ENCODE assay signal across 8 cellular contexts in genomic region chr9:131238402-131239021, GRCh38. TPM values are rescaled to one million over a fixed set of nuclear protein-coding genes. Genes with fewer than 3 reads are reported as not detected.
DNase-seq lines count a peak whose midpoint lies in the region; ATAC-seq and TF ChIP-seq lines count a peak whose summit lies in the region.

No MANE protein-coding gene starts in this region.

- no peaks in the 10 kb centered on the region for H3K27me3 ChIP-seq in H9 (ENCODE audit: insufficient read depth, low read length)

- no peak overlapping the region for H2BK120ac ChIP-seq in H9 (ENCODE audit: low read depth, low read length, poor library complexity, severe bottlenecking)

- no peak overlapping the region for H2BK5ac ChIP-seq in H9 (ENCODE audit: insufficient read length, low read length)

- H4K91ac ChIP-seq in H9 (ENCODE audit: insufficient read length, low read depth, low read length), result no peak overlapping the region

- no peak overlapping the region for H4K5ac ChIP-seq in H9 (ENCODE audit: insufficient read length, low read depth, low read length)

- ATAC-seq in GM21526 (IDR thresholded peaks at IDR 0.05; ENCODE audit: low FRiP score, unreplicated experiment), result no peak

- DNase-seq in ELF-1 (ENCODE audit: low read depth, low spot score) (peak; percentile 66), H9 (no peak), SK-N-DZ (ENCODE audit: low spot score) (peak; percentile 55), cardiac septum (ENCODE audit: low spot score) (peak; percentile 89), skeletal muscle cell (ENCODE audit: low read depth) (peak; percentile 75), D341Med (ENCODE audit: low spot score) (no peak)
- no peak for DNase-seq in activated CD4-positive, CD25-positive, alpha-beta regulatory T cell (lab: John Stamatoyannopoulos, UW)

- H3K27ac Mint-ChIP-seq in H9, result peak overlapping the region in 2 of 3 experiments; percentile 76 to 89; a peak in 3 of 7 replicates

- H3K4me3 ChIP-seq in skeletal muscle cell (ENCODE audit: low read depth, low read length), result no peak overlapping the region

- H3K18ac ChIP-seq in H9 (ENCODE audit: insufficient read length, low read depth, low read length), result peak overlapping the region; percentile 5

- no peak overlapping the region for H2BK12ac ChIP-seq in H9 (ENCODE audit: insufficient read length, low read depth, low read length)

- no peak overlapping the region for H2BK15ac ChIP-seq in H9 (ENCODE audit: low read depth, low read length)

- no peak overlapping the region for H3K56ac ChIP-seq in H9 (ENCODE audit: insufficient read length, low read depth, low read length)

- H3K4me2 ChIP-seq in H9 (ENCODE audit: insufficient read depth, insufficient read length, low read length), result no peak overlapping the region

- TF ChIP-seq CTCF in H9 (conservative IDR thresholded peaks at IDR 0.05), result no peak

- no peak overlapping the region for H3K4ac ChIP-seq in H9 (ENCODE audit: low read depth, low read length)

- no peak overlapping the region for H3K27ac ChIP-seq in H9 (ENCODE audit: insufficient read length, low read depth, low read length)

- H3K79me2 ChIP-seq in H9 (ENCODE audit: insufficient read depth, low read length), result no peaks in the 10 kb centered on the region

- H2BK20ac ChIP-seq in H9 (ENCODE audit: low read depth, low read length, poor library complexity, severe bottlenecking), result no peak overlapping the region

- intact Hi-C loops in cardiac septum (cut with DNase I), result loop anchor here (5.0 kb wide), 1 partner anchor 59 kb away; no protein-coding TSS in a partner anchor

- peak overlapping the region in 1 of 2 experiments; percentile 63; a peak in 2 of 5 replicates for H3K4me3 Mint-ChIP-seq in H9

- no peak overlapping the region for H4K8ac ChIP-seq in H9 (replicated peaks; ENCODE audit: insufficient read length, low read depth, low read length)

- H3K4me1 ChIP-seq in H9 (ENCODE audit: insufficient read depth, low read length), result peaks cover 4% of the 10 kb centered on the region; the same call in 1 of the 2 replicates

- no peak overlapping the region for H3K23ac ChIP-seq in H9 (ENCODE audit: insufficient read length, low read depth, low read length)

- H3K79me1 ChIP-seq in H9 (ENCODE audit: insufficient read depth, low read depth, low read length, poor library complexity, severe bottlenecking), result no peaks in the 10 kb centered on the region

- H3K36me3 Mint-ChIP-seq in H9 (ENCODE audit: insufficient read depth in 1 of 3, low read depth in 3 of 3), result peaks cover 5 to 26% (median 15%) of the 10 kb centered on the region in 3 experiments; a peak in 6 of 7 replicates

- no peaks in the 10 kb centered on the region for H4K20me1 ChIP-seq in H9 (ENCODE audit: control insufficient read depth, insufficient read depth, insufficient read length)

- no peak overlapping the region for H3T11ph ChIP-seq in H9 (ENCODE audit: low read length)

- WGBS in H9 (ENCODE audit: extremely low coverage, insufficient read length, low lambda C conversion rate), result no CpG with 5 or more reads among the region's 23 CpGs

- H2AK5ac ChIP-seq in H9 (ENCODE audit: insufficient read length, low read length), result no peak overlapping the region

- H3K9ac ChIP-seq in H9 (ENCODE audit: extremely low read depth, insufficient read length, low read length), result no peak overlapping the region

- no peaks in the 10 kb centered on the region for H3K27me3 Mint-ChIP-seq in H9 (ENCODE audit: low read depth)

- H3K9me3 Mint-ChIP-seq in H9, result peaks cover 6 to 7% of the 10 kb centered on the region in 2 experiments

- H3K4me1 Mint-ChIP-seq in H9, result peaks cover 16 to 26% of the 10 kb centered on the region in 2 experiments

- H2AFZ ChIP-seq in H9 (ENCODE audit: low read length), result no peak overlapping the region

- H3K14ac ChIP-seq in H9 (ENCODE audit: insufficient read depth, low read length), result no peak overlapping the region; the same call in 1 of the 2 replicates

- no peaks in the 10 kb centered on the region for H3K23me2 ChIP-seq in H9 (ENCODE audit: insufficient read length, low read depth, low read length, poor library complexity, severe bottlenecking)

- H3K9me3 ChIP-seq in H9 (ENCODE audit: control insufficient read depth, low read depth, low read length), result no peaks in the 10 kb centered on the region

RNA-seq across cellular contexts. Expression of gene FAM78A, which starts 37.8 kb away (rescaled TPM):
- total RNA-seq in H9 (2021) (1.9 and 2.1 TPM in 2 replicates), cardiac septum (27.2 TPM)
- polyA plus RNA-seq in SK-N-DZ (2014; cell fraction: cytosol; rRNA removed), result 0.96 and 1.3 TPM in 2 replicates
- polyA plus RNA-seq in SK-N-DZ (2014; cell fraction: nucleus; rRNA removed), result 0.56 and 0.67 TPM in 2 replicates

RNA-seq across cellular contexts. Expression of gene PLPP7, which starts 51.0 kb away (rescaled TPM):
- total RNA-seq in H9 (2021) (1.9 and 2.4 TPM in 2 replicates), cardiac septum (78.7 TPM)
- polyA plus RNA-seq in SK-N-DZ (2014; cell fraction: cytosol; rRNA removed), result 4.8 and 7.3 TPM in 2 replicates
- 6.4 and 9.9 TPM in 2 replicates for polyA plus RNA-seq in SK-N-DZ (2014; cell fraction: nucleus; rRNA removed)

Comparison
In these comparisons a context has a peak if more than half of its experiments do, and no peak if none do; other contexts are left out.
1. DNase-seq: peak in ELF-1 (single experiment), SK-N-DZ (single experiment), cardiac septum (single experiment) and skeletal muscle cell (single experiment); none in H9 (single experiment), D341Med (single experiment) and activated CD4-positive, CD25-positive, alpha-beta regulatory T cell (0 of 4).
2. RNA of gene PLPP7, which starts 51.0 kb away (total RNA-seq): 78.7 TPM in cardiac septum (single experiment); 1.9 to 2.4 TPM in H9; every median in the first group is over 10 times any median in the second.